Comparison of ENCODE assay signal across 1 cellular context in the genomic region with DNA sequence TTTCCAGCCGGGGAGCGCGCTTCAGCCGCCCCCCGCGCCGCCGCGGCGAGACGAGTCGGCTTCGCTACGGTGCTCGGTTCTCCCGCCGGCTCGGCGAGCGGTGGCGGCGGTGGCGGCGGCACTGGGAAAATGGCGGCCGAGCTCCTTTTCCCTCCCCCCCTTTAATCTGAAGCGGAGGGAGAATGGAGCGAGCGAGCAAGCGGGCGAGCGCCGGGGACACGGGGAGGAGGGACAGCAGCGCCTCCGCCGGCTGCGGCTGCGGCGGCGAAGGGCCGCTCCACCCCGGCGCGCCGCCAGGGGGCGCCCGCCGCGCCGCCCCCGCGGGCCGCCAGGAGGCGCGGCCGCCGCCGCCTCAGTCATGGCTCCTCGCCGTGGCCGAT.
A peak's percentile ranks its signal among the peaks of the same experiment; 100 is the strongest.
TF ChIP-seq lines count a peak whose summit lies in the region.

A gene with protein sequence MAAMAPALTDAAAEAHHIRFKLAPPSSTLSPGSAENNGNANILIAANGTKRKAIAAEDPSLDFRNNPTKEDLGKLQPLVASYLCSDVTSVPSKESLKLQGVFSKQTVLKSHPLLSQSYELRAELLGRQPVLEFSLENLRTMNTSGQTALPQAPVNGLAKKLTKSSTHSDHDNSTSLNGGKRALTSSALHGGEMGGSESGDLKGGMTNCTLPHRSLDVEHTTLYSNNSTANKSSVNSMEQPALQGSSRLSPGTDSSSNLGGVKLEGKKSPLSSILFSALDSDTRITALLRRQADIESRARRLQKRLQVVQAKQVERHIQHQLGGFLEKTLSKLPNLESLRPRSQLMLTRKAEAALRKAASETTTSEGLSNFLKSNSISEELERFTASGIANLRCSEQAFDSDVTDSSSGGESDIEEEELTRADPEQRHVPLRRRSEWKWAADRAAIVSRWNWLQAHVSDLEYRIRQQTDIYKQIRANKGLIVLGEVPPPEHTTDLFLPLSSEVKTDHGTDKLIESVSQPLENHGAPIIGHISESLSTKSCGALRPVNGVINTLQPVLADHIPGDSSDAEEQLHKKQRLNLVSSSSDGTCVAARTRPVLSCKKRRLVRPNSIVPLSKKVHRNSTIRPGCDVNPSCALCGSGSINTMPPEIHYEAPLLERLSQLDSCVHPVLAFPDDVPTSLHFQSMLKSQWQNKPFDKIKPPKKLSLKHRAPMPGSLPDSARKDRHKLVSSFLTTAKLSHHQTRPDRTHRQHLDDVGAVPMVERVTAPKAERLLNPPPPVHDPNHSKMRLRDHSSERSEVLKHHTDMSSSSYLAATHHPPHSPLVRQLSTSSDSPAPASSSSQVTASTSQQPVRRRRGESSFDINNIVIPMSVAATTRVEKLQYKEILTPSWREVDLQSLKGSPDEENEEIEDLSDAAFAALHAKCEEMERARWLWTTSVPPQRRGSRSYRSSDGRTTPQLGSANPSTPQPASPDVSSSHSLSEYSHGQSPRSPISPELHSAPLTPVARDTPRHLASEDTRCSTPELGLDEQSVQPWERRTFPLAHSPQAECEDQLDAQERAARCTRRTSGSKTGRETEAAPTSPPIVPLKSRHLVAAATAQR (N-terminal part only) (minus strand): TSS at position 184 of the 380 bp plus-strand sequence. CDS start 21,286 bp downstream, outside the sequence.

TF ChIP-seq in K562, 482 proteins besides CTCF, POLR2A, EP300 and RAD21 (continued from another document and continues in another):
- TF ChIP-seq, protein P1, sequence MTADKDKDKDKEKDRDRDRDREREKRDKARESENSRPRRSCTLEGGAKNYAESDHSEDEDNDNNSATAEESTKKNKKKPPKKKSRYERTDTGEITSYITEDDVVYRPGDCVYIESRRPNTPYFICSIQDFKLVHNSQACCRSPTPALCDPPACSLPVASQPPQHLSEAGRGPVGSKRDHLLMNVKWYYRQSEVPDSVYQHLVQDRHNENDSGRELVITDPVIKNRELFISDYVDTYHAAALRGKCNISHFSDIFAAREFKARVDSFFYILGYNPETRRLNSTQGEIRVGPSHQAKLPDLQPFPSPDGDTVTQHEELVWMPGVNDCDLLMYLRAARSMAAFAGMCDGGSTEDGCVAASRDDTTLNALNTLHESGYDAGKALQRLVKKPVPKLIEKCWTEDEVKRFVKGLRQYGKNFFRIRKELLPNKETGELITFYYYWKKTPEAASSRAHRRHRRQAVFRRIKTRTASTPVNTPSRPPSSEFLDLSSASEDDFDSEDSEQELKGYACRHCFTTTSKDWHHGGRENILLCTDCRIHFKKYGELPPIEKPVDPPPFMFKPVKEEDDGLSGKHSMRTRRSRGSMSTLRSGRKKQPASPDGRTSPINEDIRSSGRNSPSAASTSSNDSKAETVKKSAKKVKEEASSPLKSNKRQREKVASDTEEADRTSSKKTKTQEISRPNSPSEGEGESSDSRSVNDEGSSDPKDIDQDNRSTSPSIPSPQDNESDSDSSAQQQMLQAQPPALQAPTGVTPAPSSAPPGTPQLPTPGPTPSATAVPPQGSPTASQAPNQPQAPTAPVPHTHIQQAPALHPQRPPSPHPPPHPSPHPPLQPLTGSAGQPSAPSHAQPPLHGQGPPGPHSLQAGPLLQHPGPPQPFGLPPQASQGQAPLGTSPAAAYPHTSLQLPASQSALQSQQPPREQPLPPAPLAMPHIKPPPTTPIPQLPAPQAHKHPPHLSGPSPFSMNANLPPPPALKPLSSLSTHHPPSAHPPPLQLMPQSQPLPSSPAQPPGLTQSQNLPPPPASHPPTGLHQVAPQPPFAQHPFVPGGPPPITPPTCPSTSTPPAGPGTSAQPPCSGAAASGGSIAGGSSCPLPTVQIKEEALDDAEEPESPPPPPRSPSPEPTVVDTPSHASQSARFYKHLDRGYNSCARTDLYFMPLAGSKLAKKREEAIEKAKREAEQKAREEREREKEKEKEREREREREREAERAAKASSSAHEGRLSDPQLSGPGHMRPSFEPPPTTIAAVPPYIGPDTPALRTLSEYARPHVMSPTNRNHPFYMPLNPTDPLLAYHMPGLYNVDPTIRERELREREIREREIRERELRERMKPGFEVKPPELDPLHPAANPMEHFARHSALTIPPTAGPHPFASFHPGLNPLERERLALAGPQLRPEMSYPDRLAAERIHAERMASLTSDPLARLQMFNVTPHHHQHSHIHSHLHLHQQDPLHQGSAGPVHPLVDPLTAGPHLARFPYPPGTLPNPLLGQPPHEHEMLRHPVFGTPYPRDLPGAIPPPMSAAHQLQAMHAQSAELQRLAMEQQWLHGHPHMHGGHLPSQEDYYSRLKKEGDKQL (CRISPR knock-in tag; IDR thresholded peaks at IDR 0.05; ENCODE audit: borderline replicate concordance): no peak; the same call in 1 of the 2 replicates
- no peak for TF ChIP-seq PCBP2 (IDR thresholded peaks at IDR 0.05; ENCODE audit: low read depth, low read length, poor library complexity, severe bottlenecking)
- TF ChIP-seq, protein P2, sequence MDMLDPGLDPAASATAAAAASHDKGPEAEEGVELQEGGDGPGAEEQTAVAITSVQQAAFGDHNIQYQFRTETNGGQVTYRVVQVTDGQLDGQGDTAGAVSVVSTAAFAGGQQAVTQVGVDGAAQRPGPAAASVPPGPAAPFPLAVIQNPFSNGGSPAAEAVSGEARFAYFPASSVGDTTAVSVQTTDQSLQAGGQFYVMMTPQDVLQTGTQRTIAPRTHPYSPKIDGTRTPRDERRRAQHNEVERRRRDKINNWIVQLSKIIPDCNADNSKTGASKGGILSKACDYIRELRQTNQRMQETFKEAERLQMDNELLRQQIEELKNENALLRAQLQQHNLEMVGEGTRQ (CRISPR knock-in tag; IDR thresholded peaks at IDR 0.05): no peak
- no peak; the same call in 1 of the 2 replicates for TF ChIP-seq ATF7 (IDR thresholded peaks at IDR 0.05)
- peak; percentile 66; the same call in 1 of the 2 replicates for TF ChIP-seq POLR2H (tag; IDR thresholded peaks at IDR 0.05; ENCODE audit: low read depth)
- peak; percentile 87 for TF ChIP-seq ZNF263 (CRISPR knock-in tag; IDR thresholded peaks at IDR 0.05; ENCODE audit: borderline replicate concordance)
- no peak for TF ChIP-seq MYNN (IDR thresholded peaks at IDR 0.05)
- no peak for TF ChIP-seq MYNN (CRISPR knock-in tag; IDR thresholded peaks at IDR 0.05)
- TF ChIP-seq BDP1 (IDR thresholded peaks at IDR 0.05; ENCODE audit: insufficient read depth, insufficient read length): no peak
- no peak; the same call in 1 of the 2 replicates for TF ChIP-seq ZNF384 (IDR thresholded peaks at IDR 0.05; ENCODE audit: low read depth, low read length)
- TF ChIP-seq, protein P3, sequence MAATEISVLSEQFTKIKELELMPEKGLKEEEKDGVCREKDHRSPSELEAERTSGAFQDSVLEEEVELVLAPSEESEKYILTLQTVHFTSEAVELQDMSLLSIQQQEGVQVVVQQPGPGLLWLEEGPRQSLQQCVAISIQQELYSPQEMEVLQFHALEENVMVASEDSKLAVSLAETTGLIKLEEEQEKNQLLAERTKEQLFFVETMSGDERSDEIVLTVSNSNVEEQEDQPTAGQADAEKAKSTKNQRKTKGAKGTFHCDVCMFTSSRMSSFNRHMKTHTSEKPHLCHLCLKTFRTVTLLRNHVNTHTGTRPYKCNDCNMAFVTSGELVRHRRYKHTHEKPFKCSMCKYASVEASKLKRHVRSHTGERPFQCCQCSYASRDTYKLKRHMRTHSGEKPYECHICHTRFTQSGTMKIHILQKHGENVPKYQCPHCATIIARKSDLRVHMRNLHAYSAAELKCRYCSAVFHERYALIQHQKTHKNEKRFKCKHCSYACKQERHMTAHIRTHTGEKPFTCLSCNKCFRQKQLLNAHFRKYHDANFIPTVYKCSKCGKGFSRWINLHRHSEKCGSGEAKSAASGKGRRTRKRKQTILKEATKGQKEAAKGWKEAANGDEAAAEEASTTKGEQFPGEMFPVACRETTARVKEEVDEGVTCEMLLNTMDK (IDR thresholded peaks at IDR 0.05; ENCODE audit: borderline replicate concordance, insufficient read depth, low read depth, low read length, poor library complexity, severe bottlenecking): peak; percentile 99
- TF ChIP-seq, protein P4, sequence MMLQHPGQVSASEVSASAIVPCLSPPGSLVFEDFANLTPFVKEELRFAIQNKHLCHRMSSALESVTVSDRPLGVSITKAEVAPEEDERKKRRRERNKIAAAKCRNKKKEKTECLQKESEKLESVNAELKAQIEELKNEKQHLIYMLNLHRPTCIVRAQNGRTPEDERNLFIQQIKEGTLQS (IDR thresholded peaks at IDR 0.05): no peak
- TF ChIP-seq, protein P4 (CRISPR knock-in tag; conservative IDR thresholded peaks at IDR 0.05): no peak; the same call in 1 of the 2 replicates
- TF ChIP-seq MTA2 (IDR thresholded peaks at IDR 0.05; ENCODE audit: low read depth): no peak
- TF ChIP-seq, protein P5, sequence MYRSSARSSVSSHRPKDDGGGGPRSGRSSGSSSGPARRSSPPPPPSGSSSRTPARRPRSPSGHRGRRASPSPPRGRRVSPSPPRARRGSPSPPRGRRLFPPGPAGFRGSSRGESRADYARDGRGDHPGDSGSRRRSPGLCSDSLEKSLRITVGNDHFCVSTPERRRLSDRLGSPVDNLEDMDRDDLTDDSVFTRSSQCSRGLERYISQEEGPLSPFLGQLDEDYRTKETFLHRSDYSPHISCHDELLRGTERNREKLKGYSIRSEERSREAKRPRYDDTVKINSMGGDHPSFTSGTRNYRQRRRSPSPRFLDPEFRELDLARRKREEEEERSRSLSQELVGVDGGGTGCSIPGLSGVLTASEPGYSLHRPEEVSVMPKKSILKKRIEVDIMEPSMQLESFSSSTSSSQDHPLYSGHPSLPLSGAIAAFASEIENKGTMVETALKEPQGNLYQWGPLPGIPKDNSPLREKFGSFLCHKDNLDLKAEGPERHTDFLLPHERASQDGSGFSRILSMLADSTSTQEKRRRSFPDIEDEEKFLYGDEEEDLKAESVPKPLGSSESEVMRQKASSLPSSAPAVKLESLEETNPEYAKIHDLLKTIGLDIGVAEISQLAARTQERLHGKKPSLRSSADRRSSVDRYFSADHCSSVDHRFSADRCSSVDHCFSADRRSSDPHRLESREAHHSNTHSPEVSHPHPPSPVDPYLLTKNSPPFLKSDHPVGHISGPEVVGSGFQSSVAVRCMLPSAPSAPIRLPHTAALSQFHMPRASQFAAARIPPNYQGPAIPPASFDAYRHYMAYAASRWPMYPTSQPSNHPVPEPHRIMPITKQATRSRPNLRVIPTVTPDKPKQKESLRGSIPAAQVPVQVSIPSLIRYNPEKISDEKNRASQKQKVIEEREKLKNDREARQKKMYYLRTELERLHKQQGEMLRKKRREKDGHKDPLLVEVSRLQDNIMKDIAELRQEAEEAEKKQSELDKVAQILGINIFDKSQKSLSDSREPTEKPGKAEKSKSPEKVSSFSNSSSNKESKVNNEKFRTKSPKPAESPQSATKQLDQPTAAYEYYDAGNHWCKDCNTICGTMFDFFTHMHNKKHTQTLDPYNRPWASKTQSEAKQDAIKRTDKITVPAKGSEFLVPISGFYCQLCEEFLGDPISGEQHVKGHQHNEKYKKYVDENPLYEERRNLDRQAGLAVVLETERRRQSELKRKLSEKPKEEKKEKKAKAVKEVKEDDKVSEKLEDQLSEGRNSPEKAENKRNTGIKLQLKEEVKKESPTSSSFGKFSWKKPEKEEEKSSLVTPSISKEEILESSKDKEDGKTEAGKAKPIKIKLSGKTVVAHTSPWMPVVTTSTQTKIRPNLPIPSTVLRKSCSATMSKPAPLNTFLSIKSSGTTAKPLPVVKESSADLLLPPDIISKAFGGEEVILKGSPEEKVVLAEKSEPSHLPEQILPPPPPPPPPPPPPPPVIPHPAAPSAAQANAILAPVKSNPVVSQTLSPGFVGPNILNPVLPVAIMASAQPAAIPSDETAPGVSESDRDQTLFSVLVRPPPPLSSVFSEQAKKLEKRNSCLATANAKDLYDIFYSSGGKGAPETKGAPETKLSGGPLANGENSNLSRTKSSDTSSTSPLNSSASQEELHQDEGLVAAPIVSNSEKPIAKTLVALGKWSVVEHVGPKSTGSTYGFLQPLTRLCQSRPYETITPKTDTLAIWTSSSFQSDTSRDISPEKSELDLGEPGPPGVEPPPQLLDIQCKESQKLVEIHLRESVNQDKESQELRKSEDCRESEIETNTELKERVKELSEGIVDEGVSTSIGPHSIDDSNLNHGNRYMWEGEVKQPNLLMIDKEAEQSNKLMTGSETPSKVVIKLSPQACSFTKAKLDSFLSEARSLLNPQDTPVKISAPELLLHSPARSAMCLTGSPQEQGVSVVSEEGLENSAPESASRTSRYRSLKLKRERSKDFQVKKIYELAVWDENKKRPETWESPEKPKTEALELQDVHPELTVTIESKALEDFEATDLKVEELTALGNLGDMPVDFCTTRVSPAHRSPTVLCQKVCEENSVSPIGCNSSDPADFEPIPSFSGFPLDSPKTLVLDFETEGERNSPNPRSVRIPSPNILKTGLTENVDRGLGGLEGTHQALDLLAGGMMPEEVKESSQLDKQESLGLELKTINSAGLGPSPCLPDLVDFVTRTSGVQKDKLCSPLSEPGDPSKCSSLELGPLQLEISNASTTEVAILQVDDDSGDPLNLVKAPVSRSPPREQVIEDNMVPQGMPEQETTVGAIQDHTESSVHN (IDR thresholded peaks at IDR 0.05; ENCODE audit: borderline replicate concordance in 1 of 2, low read depth in 1 of 2): no peak
- TF ChIP-seq MCM7 (IDR thresholded peaks at IDR 0.05): no peak
- TF ChIP-seq XRCC3 (IDR thresholded peaks at IDR 0.05): no peak
- no peak for TF ChIP-seq ZNF507 (tag; conservative IDR thresholded peaks at IDR 0.05)
- peak; percentile 39 for TF ChIP-seq JUND (IDR thresholded peaks at IDR 0.05; ENCODE audit: borderline replicate concordance, low read depth, low read length)
- TF ChIP-seq JUND (tag; IDR thresholded peaks at IDR 0.05; ENCODE audit: borderline replicate concordance, low read depth, low read length): no peak; the same call in 2 of the 3 replicates
- TF ChIP-seq NCOA2 (IDR thresholded peaks at IDR 0.05; ENCODE audit: partially characterized antibody in 2 of 2): no peak
- TF ChIP-seq RBM17 (IDR thresholded peaks at IDR 0.05; ENCODE audit: borderline replicate concordance, low read depth, low read length): no peak
- TF ChIP-seq STAG1 (CRISPR knock-in tag; IDR thresholded peaks at IDR 0.05; ENCODE audit: borderline replicate concordance): peak; percentile 8; the same call in 1 of the 2 replicates
- no peak for TF ChIP-seq BCOR (IDR thresholded peaks at IDR 0.05)
- peak; percentile 35 for TF ChIP-seq SMAD1 (IDR thresholded peaks at IDR 0.05; ENCODE audit: low read depth, low read length, partially characterized antibody)
- no peak for TF ChIP-seq KAT8 (IDR thresholded peaks at IDR 0.05; ENCODE audit: low read depth)
- TF ChIP-seq, protein P6, sequence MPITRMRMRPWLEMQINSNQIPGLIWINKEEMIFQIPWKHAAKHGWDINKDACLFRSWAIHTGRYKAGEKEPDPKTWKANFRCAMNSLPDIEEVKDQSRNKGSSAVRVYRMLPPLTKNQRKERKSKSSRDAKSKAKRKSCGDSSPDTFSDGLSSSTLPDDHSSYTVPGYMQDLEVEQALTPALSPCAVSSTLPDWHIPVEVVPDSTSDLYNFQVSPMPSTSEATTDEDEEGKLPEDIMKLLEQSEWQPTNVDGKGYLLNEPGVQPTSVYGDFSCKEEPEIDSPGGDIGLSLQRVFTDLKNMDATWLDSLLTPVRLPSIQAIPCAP (CRISPR knock-in tag; IDR thresholded peaks at IDR 0.05; ENCODE audit: borderline replicate concordance): no peak
- TF ChIP-seq POU5F1 (IDR thresholded peaks at IDR 0.05; ENCODE audit: borderline replicate concordance, low read depth, low read length, partially characterized antibody): no peak
